ENCODE assay signal across 12 cellular contexts in genomic region chr1:224447251-224447650, GRCh38. TPM values are rescaled to one million over a fixed set of nuclear protein-coding genes. Genes with fewer than 3 reads are reported as not detected.
DNase-seq lines count a peak whose midpoint lies in the region; FAIRE-seq and TF ChIP-seq lines count a peak whose summit lies in the region.
"Had no signal": no experiment of that assay in that cellular context is flagged by ENCODE, and none has a peak within 500 bp of the region (broad histone marks: within the 10 kb centered on the region; RNA-seq: fewer than 3 reads in every experiment).

No MANE protein-coding gene starts in this region.

- no peak overlapping the region for H4K91ac ChIP-seq in H9 (ENCODE audit: insufficient read length, low read depth, low read length)

- no peaks in the 10 kb centered on the region for H3K9me3 ChIP-seq in astrocyte (ENCODE audit: insufficient read depth, low read depth, low read length)
- no peaks in the 10 kb centered on the region for H3K9me3 ChIP-seq in H9 (ENCODE audit: control insufficient read depth, low read depth, low read length)

- no peak overlapping the region for H2BK20ac ChIP-seq in H9 (ENCODE audit: low read depth, low read length, poor library complexity, severe bottlenecking)

- no peak for FAIRE-seq in astrocyte (lab: Jason Lieb, UNC)
- FAIRE-seq: GM19239 had no signal

- H3K27ac Mint-ChIP-seq in astrocyte (ENCODE audit: unreplicated experiment): no peak overlapping the region
- no peak overlapping the region for H3K27ac Mint-ChIP-seq in H9

- TF ChIP-seq CTCF in astrocyte (IDR thresholded peaks at IDR 0.05; ENCODE audit: insufficient read depth, low read depth, low read length): no peak
- no peak for TF ChIP-seq CTCF in foreskin fibroblast (IDR thresholded peaks at IDR 0.05; ENCODE audit: low read depth, low read length)
- no peak for TF ChIP-seq CTCF in H9 (conservative IDR thresholded peaks at IDR 0.05)

- no peak overlapping the region for H3K14ac ChIP-seq in H9 (ENCODE audit: insufficient read depth, low read length)

- H3K79me1 ChIP-seq in H9 (ENCODE audit: insufficient read depth, low read depth, low read length, poor library complexity, severe bottlenecking): no peaks in the 10 kb centered on the region

- H4K20me1 ChIP-seq in astrocyte (ENCODE audit: insufficient read depth, low read length) (no peaks in the 10 kb centered on the region), H9 (ENCODE audit: control insufficient read depth, insufficient read depth, insufficient read length) (no peaks in the 10 kb centered on the region)

- H3K4me3 Mint-ChIP-seq in astrocyte (ENCODE audit: unreplicated experiment) (no peak overlapping the region), H9 (no peak overlapping the region)

- H3K4ac ChIP-seq in H9 (ENCODE audit: low read depth, low read length): no peak overlapping the region

- H3K36me3 Mint-ChIP-seq in astrocyte (ENCODE audit: low read depth, unreplicated experiment): peaks cover 1% of the 10 kb centered on the region
- peaks cover 0 to 5% (median 4%) of the 10 kb centered on the region in 3 experiments; a peak in 4 of 7 replicates for H3K36me3 Mint-ChIP-seq in H9 (ENCODE audit: insufficient read depth in 1 of 3, low read depth in 3 of 3)

- H2BK5ac ChIP-seq in H9 (ENCODE audit: insufficient read length, low read length): no peak overlapping the region

- no peaks in the 10 kb centered on the region for H3K79me2 ChIP-seq in astrocyte (ENCODE audit: insufficient read depth, low read length)
- 0 out of 2 replicates have a peak, but pooled peaks cover 1% of the 10 kb centered on the region for H3K79me2 ChIP-seq in H9 (ENCODE audit: insufficient read depth, low read length)

- H3K23ac ChIP-seq in H9 (ENCODE audit: insufficient read length, low read depth, low read length): no peak overlapping the region

- no peak overlapping the region for H3K56ac ChIP-seq in H9 (ENCODE audit: insufficient read length, low read depth, low read length)

- no peak overlapping the region for H4K5ac ChIP-seq in H9 (ENCODE audit: insufficient read length, low read depth, low read length)

- H3K27ac ChIP-seq in astrocyte (ENCODE audit: low read depth, low read length) (no peak overlapping the region), H9 (ENCODE audit: insufficient read length, low read depth, low read length) (no peak overlapping the region)
- H3K27ac ChIP-seq: C4-2B had no signal

- H3K27me3 ChIP-seq in astrocyte (ENCODE audit: insufficient read depth, low read length): no peaks in the 10 kb centered on the region
- H3K27me3 ChIP-seq in H9 (ENCODE audit: insufficient read depth, low read length): no peaks in the 10 kb centered on the region

- peak; percentile 43 for DNase-seq in GM04503 (ENCODE audit: low read depth)
- DNase-seq in astrocyte (ENCODE audit: low read depth): peak; percentile 74
- peak; percentile 73 to 90 for DNase-seq in foreskin fibroblast
- DNase-seq in renal cortical epithelial cell (ENCODE audit: low read depth): peak; percentile 59
- DNase-seq in NCI-H748 (lab: John Stamatoyannopoulos, UW; ENCODE audit: unreplicated experiment): no peak
- no peak for DNase-seq in T-helper 9 cell
- no peak for DNase-seq in H9
- no peak for DNase-seq in SHP77 (lab: John Stamatoyannopoulos, UW)
- DNase-seq: NCI-H1092 treated with DMSO at 0.1 percent for 48 hours, T-helper 1 cell had no signal

- H3K27me3 Mint-ChIP-seq in astrocyte (ENCODE audit: low read depth, unreplicated experiment) (no peaks in the 10 kb centered on the region), H9 (ENCODE audit: low read depth) (no peaks in the 10 kb centered on the region)

- no peak overlapping the region for H2AK5ac ChIP-seq in H9 (ENCODE audit: insufficient read length, low read length)

- H3K36me3 ChIP-seq in astrocyte (ENCODE audit: insufficient read depth, low read length): no peaks in the 10 kb centered on the region

- H3K9me3 Mint-ChIP-seq in astrocyte (ENCODE audit: unreplicated experiment) (no peaks in the 10 kb centered on the region), H9 (no peaks in the 10 kb centered on the region)

- H3K4me1 Mint-ChIP-seq in astrocyte (ENCODE audit: low read depth, unreplicated experiment) (peaks cover 10% of the 10 kb centered on the region), H9 (no peaks in the 10 kb centered on the region)

- H3K4me3 ChIP-seq in astrocyte (ENCODE audit: insufficient read depth, low read depth, low read length) (no peak overlapping the region), foreskin fibroblast (ENCODE audit: low read depth in 1 of 2, low read length in 2 of 2) (no peak overlapping the region)

- no peak overlapping the region for H3K9ac ChIP-seq in astrocyte (ENCODE audit: low read length)
- H3K9ac ChIP-seq in H9 (ENCODE audit: extremely low read depth, insufficient read length, low read length): no peak overlapping the region

- H3K23me2 ChIP-seq in H9 (ENCODE audit: insufficient read length, low read depth, low read length, poor library complexity, severe bottlenecking): no peaks in the 10 kb centered on the region

- H3K4me1 ChIP-seq in astrocyte (ENCODE audit: insufficient read depth, low read length): peaks cover 9% of the 10 kb centered on the region
- H3K4me1 ChIP-seq in H9 (ENCODE audit: insufficient read depth, low read length): no peaks in the 10 kb centered on the region

- H3K4me2 ChIP-seq in astrocyte (ENCODE audit: low read length): peak overlapping the region; percentile 50
- no peak overlapping the region for H3K4me2 ChIP-seq in H9 (ENCODE audit: insufficient read depth, insufficient read length, low read length)

- no peak overlapping the region for H4K8ac ChIP-seq in H9 (replicated peaks; ENCODE audit: insufficient read length, low read depth, low read length)

- H2AFZ ChIP-seq in astrocyte (ENCODE audit: low read depth, low read length): peak overlapping the region; percentile 44
- no peak overlapping the region for H2AFZ ChIP-seq in H9 (ENCODE audit: low read length)

- H3K18ac ChIP-seq in H9 (ENCODE audit: insufficient read length, low read depth, low read length): no peak overlapping the region

- H2BK15ac ChIP-seq in H9 (ENCODE audit: low read depth, low read length): no peak overlapping the region

- no peak overlapping the region for H2BK120ac ChIP-seq in H9 (ENCODE audit: low read depth, low read length, poor library complexity, severe bottlenecking)

- no peak overlapping the region for H3T11ph ChIP-seq in H9 (ENCODE audit: low read length)

- no peak overlapping the region for H2BK12ac ChIP-seq in H9 (ENCODE audit: insufficient read length, low read depth, low read length)

- no CpG with 5 or more reads among the region's 2 CpGs for WGBS in H9 (ENCODE audit: extremely low coverage, insufficient read length, low lambda C conversion rate)

RNA-seq across cellular contexts. Expression of gene WDR26, which starts 12.7 kb away (rescaled TPM):
- 105 and 113 TPM in 2 replicates for total RNA-seq in astrocyte
- total RNA-seq in renal cortical epithelial cell: 57.5 and 150 TPM in 2 replicates
- total RNA-seq in H9 (2021): 81.4 and 81.7 TPM in 2 replicates

Comparison
In these comparisons a context has a peak if more than half of its experiments do, and no peak if none do; other contexts are left out.
1. DNase-seq: peak in GM04503 (single experiment), astrocyte (single experiment), foreskin fibroblast (2 of 2) and renal cortical epithelial cell (single experiment); none in NCI-H748 (single experiment), T-helper 9 cell (single experiment), H9 (single experiment) and SHP77 (0 of 2).